ENCODE assay signal across 11 cellular contexts in the genomic region with DNA sequence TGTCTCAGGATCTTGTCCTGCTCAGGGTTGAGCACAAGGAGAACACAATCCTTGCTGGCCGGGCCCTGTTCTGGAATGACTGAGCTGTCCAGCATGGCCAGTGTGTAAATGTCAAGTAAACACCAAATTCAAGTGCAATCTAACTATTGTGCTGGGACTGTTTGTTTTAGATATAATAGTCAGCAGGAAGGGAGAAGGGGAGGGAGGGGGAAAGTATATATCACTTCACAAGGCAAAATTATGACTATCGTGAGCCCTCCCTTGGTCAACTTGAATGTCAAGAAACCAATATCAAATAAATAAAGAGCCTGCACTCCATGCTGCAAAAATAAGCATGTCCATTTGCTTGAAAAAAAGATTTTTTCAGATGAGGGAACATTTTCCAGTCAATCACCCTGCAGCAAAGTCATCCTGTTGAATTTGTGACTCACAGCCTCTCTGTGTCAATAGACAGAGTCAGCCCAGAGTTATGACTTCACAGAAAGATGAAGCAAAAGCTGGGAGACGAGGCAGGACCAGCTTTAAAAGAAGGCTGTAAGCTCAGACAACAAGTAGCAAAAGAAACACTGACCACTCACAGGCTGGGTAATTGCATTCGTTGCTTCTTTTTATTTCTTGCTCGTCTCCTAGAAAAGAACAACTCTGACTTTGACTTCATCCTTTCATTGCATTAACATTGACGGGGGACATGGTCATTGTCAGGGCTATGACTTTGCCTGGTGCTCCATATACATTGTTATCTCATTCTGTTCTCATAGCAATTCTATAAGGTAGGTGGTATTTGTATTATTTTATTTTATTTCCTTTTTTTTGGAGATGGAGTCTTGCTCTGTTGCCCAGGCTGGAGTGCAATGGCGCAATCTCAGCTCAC. TPM values are rescaled to one million over a fixed set of nuclear protein-coding genes. Genes with fewer than 3 reads are reported as not detected.
DNase-seq lines count a peak whose midpoint lies in the region; ATAC-seq, FAIRE-seq and TF ChIP-seq lines count a peak whose summit lies in the region.
"Had no signal": no experiment of that assay in that cellular context is flagged by ENCODE, and none has a peak within 500 bp of the region (broad histone marks: within the 10 kb centered on the region; RNA-seq: fewer than 3 reads in every experiment).

No MANE protein-coding gene starts in this region.

- no peak overlapping the region for H4K8ac ChIP-seq in IMR-90 (ENCODE audit: low read depth in 2 of 2, low read length in 2 of 2)

- H3K4me3 Mint-ChIP-seq in activated CD4-positive, alpha-beta T cell treated with anti-CD3 and anti-CD28 coated beads, Interleukin-2, amount 10 ng/mL, durations not matched to agents 7 days and 5 days: no peak overlapping the region
- H3K4me3 Mint-ChIP-seq in natural killer cell treated with Interleukin-12 subunit alpha and Interleukin-12 subunit beta and Interleukin-15 and Interleukin-18, amount 100 ng/mL, for 72 hours: no peak overlapping the region
- H3K4me3 Mint-ChIP-seq: brain had no signal

- no peak overlapping the region for H2BK20ac ChIP-seq in IMR-90 (ENCODE audit: low read depth, low read length)

- H3K27me3 Mint-ChIP-seq in activated CD4-positive, alpha-beta T cell treated with anti-CD3 and anti-CD28 coated beads, Interleukin-2, amount 10 ng/mL, durations not matched to agents 7 days and 5 days: no peaks in the 10 kb centered on the region
- peaks cover 0 to 8% of the 10 kb centered on the region in 2 donors for H3K27me3 Mint-ChIP-seq in natural killer cell treated with Interleukin-12 subunit alpha and Interleukin-12 subunit beta and Interleukin-15 and Interleukin-18, amount 100 ng/mL, for 72 hours

- DNase-seq in A549 (ENCODE audit: low read depth in 1 of 2, low spot score in 1 of 2) (peak; percentile 95 to 96), IMR-90 (peak; percentile 93), body of pancreas (peak; percentile 23 to 49 (median 38)), left colon (peak; percentile 41 to 44), hippocampal formation (lab: John Stamatoyannopoulos, UW) (no peak)
- DNase-seq in activated CD4-positive, alpha-beta T cell treated with anti-CD3 and anti-CD28 coated beads, Interleukin-2, amount 10 ng/mL, durations not matched to agents 7 days and 5 days: no peak
- DNase-seq in natural killer cell treated with Interleukin-12 subunit alpha and Interleukin-12 subunit beta and Interleukin-15 and Interleukin-18, amount 100 ng/mL, for 72 hours (ENCODE audit: low spot score): no peak

- H3K14ac ChIP-seq in IMR-90 (replicated peaks; ENCODE audit: low read depth, low read length): peak overlapping the region; percentile 62

- TF ChIP-seq CTCF in A549 (IDR thresholded peaks at IDR 0.05): no peak
- TF ChIP-seq CTCF in IMR-90 (conservative IDR thresholded peaks at IDR 0.05; ENCODE audit: low read depth, low read length): no peak
- TF ChIP-seq CTCF in body of pancreas (IDR thresholded peaks at IDR 0.05): no peak

- no peak overlapping the region for H3K56ac ChIP-seq in IMR-90 (ENCODE audit: extremely low read depth, insufficient read depth, low read length)

- in situ Hi-C loops in IMR-90 (cut with MboI; ENCODE audit: low sequenced_read_pairs): no loop called here

- no peaks in the 10 kb centered on the region for H3K79me1 ChIP-seq in IMR-90 (ENCODE audit: low read depth in 1 of 2, low read length in 2 of 2)

- no peaks in the 10 kb centered on the region for H3K36me3 Mint-ChIP-seq in activated CD4-positive, alpha-beta T cell treated with anti-CD3 and anti-CD28 coated beads, Interleukin-2, amount 10 ng/mL, durations not matched to agents 7 days and 5 days (ENCODE audit: low read depth)
- no peaks in the 10 kb centered on the region for H3K36me3 Mint-ChIP-seq in natural killer cell treated with Interleukin-12 subunit alpha and Interleukin-12 subunit beta and Interleukin-15 and Interleukin-18, amount 100 ng/mL, for 72 hours
- H3K36me3 Mint-ChIP-seq: brain had no signal

- peak; percentile 72 to 76; a peak in 3 of 5 replicates for TF ChIP-seq EP300 in A549 (IDR thresholded peaks at IDR 0.05)

- H3K4me1 Mint-ChIP-seq in activated CD4-positive, alpha-beta T cell treated with anti-CD3 and anti-CD28 coated beads, Interleukin-2, amount 10 ng/mL, durations not matched to agents 7 days and 5 days: no peaks in the 10 kb centered on the region
- no peaks in the 10 kb centered on the region for H3K4me1 Mint-ChIP-seq in natural killer cell treated with Interleukin-12 subunit alpha and Interleukin-12 subunit beta and Interleukin-15 and Interleukin-18, amount 100 ng/mL, for 72 hours (ENCODE audit: low read depth in 2 of 2)
- H3K4me1 Mint-ChIP-seq: brain had no signal

- peak overlapping the region; percentile 77 for H3K4me2 ChIP-seq in A549
- H3K4me2 ChIP-seq in IMR-90 (ENCODE audit: low read depth, low read length): peak overlapping the region; percentile 46; the same call in 1 of the 2 replicates

- peaks cover 11% of the 10 kb centered on the region; the same call in 1 of the 2 replicates for H4K20me1 ChIP-seq in IMR-90 (ENCODE audit: insufficient read depth, low read length)

- POLR2A ChIA-PET in A549 (lab: Yijun Ruan, JAX) (interaction anchor here (1.0 to 2.0 kb wide), 3 partner anchors 10 to 16 kb away, joined by 3 to 20 read pairs (median 3); partner anchors contain the start of gene KLF4), IMR-90 (lab: Charles Lee; ENCODE audit: unreplicated experiment) (interaction anchor here (0.5 kb wide), 1 partner anchor 735 kb away, joined by 13 read pairs; no protein-coding TSS in a partner anchor)
- POLR2A ChIA-PET in activated CD4-positive, alpha-beta T cell treated with anti-CD3 and anti-CD28 coated beads, Interleukin-2, amount 10 ng/mL, durations not matched to agents 7 days and 5 days (lab: Charles Lee): no interaction called here

- no peaks in the 10 kb centered on the region for H3K36me3 ChIP-seq in IMR-90 (ENCODE audit: control insufficient read depth, insufficient read depth, low read length)
- H3K36me3 ChIP-seq in body of pancreas (replicated peaks in 1 of 2; ENCODE audit: insufficient read depth in 1 of 2, low read depth in 2 of 2): no peaks in the 10 kb centered on the region

- WGBS in A549 (ENCODE audit: missing lambda C conversion rate): 12% methylated on average over 7 of the region's 7 CpGs
- 0% methylated on average over 1 of the region's 7 CpGs; no CpG with 5 or more reads in 1 of the 2 experiments for WGBS in IMR-90 (ENCODE audit: extremely low coverage in 2 of 2, insufficient read length in 1 of 2), 2 experiments
- WGBS in body of pancreas, 2 donors: 48 to 49% methylated on average over 7 of the region's 7 CpGs

- H2AK5ac ChIP-seq in IMR-90 (ENCODE audit: low read depth, low read length): no peak overlapping the region

- intact Hi-C loops in IMR-90 (cut with micrococcal nuclease) (no loop called here), body of pancreas (cut with DNase I) (no loop called here), left colon (cut with DNase I, micrococcal nuclease) (no loop called here)

- H3K23ac ChIP-seq in IMR-90 (ENCODE audit: low read depth, low read length): no peak overlapping the region

- H3K18ac ChIP-seq in IMR-90 (ENCODE audit: low read depth, low read length): no peak overlapping the region

- H3K4me3 ChIP-seq in A549 (no peak overlapping the region), IMR-90 (ENCODE audit: insufficient read depth, low read depth, low read length) (no peak overlapping the region), body of pancreas (no peak overlapping the region)

- H3K9me3 ChIP-seq in A549 (peaks cover 14% of the 10 kb centered on the region), IMR-90 (ENCODE audit: control insufficient read depth, insufficient read depth, low read length) (no peaks in the 10 kb centered on the region), body of pancreas (no peaks in the 10 kb centered on the region)

- peak overlapping the region; percentile 22; the same call in 1 of the 2 replicates for H3K4ac ChIP-seq in IMR-90 (ENCODE audit: low read depth, low read length)

- peak; percentile 98 to 99 for ATAC-seq in A549
- peak; percentile 87 for ATAC-seq in IMR-90 (ENCODE audit: low read depth)
- peak; percentile 75 for ATAC-seq in body of pancreas
- peak; percentile 88 for ATAC-seq in left colon
- ATAC-seq in HG03039 (IDR thresholded peaks at IDR 0.05; ENCODE audit: unreplicated experiment): no peak
- ATAC-seq in natural killer cell treated with Interleukin-12 subunit alpha and Interleukin-12 subunit beta and Interleukin-15 and Interleukin-18, amount 100 ng/mL, for 72 hours: no peak

- H2BK5ac ChIP-seq in IMR-90 (ENCODE audit: low read depth, low read length, poor library complexity, severe bottlenecking): peak overlapping the region; percentile 64

- 0 out of 2 replicates have a peak overlapping the region, but pooled peaks have one; percentile 25 for H2BK120ac ChIP-seq in IMR-90 (ENCODE audit: low read depth, low read length)

- H3K27ac Mint-ChIP-seq in activated CD4-positive, alpha-beta T cell treated with anti-CD3 and anti-CD28 coated beads, Interleukin-2, amount 10 ng/mL, durations not matched to agents 7 days and 5 days: no peak overlapping the region
- H3K27ac Mint-ChIP-seq in natural killer cell treated with Interleukin-12 subunit alpha and Interleukin-12 subunit beta and Interleukin-15 and Interleukin-18, amount 100 ng/mL, for 72 hours: no peak overlapping the region
- H3K27ac Mint-ChIP-seq: brain had no signal

- peak in 1 of 2 experiments; percentile 60; a peak in 3 of 5 replicates for TF ChIP-seq RAD21 in A549 (conservative IDR thresholded peaks at IDR 0.05 in 1 of 2, IDR thresholded peaks at IDR 0.05 in 1 of 2)
- TF ChIP-seq RAD21 in IMR-90 (IDR thresholded peaks at IDR 0.05; ENCODE audit: low read length): 0 out of 2 replicates have a peak, but pooled peaks have one; percentile 7

- FAIRE-seq in A549 (lab: Jason Lieb, UNC): peak; percentile 96
- FAIRE-seq: D721Med had no signal

- H3K27ac ChIP-seq in A549 (peak overlapping the region; percentile 89 to 91), IMR-90 (ENCODE audit: insufficient read depth, low read length) (no peak overlapping the region), body of pancreas (peak overlapping the region in 1 of 4 donors; percentile 42)
- H3K27ac ChIP-seq: parathyroid adenoma had no signal

- H3K27me3 ChIP-seq in IMR-90 (ENCODE audit: control insufficient read depth, insufficient read depth, low read length) (peaks cover 3% of the 10 kb centered on the region; the same call in 1 of the 2 replicates), body of pancreas (no peaks in the 10 kb centered on the region)

- H3K4me1 ChIP-seq in A549 (peaks cover 23% of the 10 kb centered on the region), IMR-90 (ENCODE audit: control insufficient read depth, insufficient read depth, low read length) (peaks cover 7% of the 10 kb centered on the region), body of pancreas (peaks cover 20% of the 10 kb centered on the region)
- H3K4me1 ChIP-seq: parathyroid adenoma had no signal

- TF ChIP-seq POLR2A in A549 (IDR thresholded peaks at IDR 0.05; ENCODE audit: low read length): no peak
- no peak; the same call in 1 of the 2 replicates for TF ChIP-seq POLR2A in IMR-90 (IDR thresholded peaks at IDR 0.05; ENCODE audit: low read depth, low read length)
- TF ChIP-seq POLR2A in body of pancreas (IDR thresholded peaks at IDR 0.05): no peak

- H4K5ac ChIP-seq in IMR-90 (ENCODE audit: low read depth, low read length): no peak overlapping the region

- H4K91ac ChIP-seq in IMR-90 (ENCODE audit: insufficient read depth, low read depth, low read length): no peak overlapping the region; the same call in 1 of the 2 replicates

- H2AFZ ChIP-seq in IMR-90 (replicated peaks; ENCODE audit: low read length, poor library complexity): peak overlapping the region; percentile 2
- H2AFZ ChIP-seq: parathyroid adenoma had no signal

- no peaks in the 10 kb centered on the region for H3K9me3 Mint-ChIP-seq in activated CD4-positive, alpha-beta T cell treated with anti-CD3 and anti-CD28 coated beads, Interleukin-2, amount 10 ng/mL, durations not matched to agents 7 days and 5 days
- no peaks in the 10 kb centered on the region for H3K9me3 Mint-ChIP-seq in natural killer cell treated with Interleukin-12 subunit alpha and Interleukin-12 subunit beta and Interleukin-15 and Interleukin-18, amount 100 ng/mL, for 72 hours
- H3K9me3 Mint-ChIP-seq: brain had no signal

- peak overlapping the region; percentile 87 for H2AK9ac ChIP-seq in IMR-90 (replicated peaks; ENCODE audit: low read depth, low read length, poor library complexity)

- no TSS peak for BruUV-seq in IMR-90 (replicated peaks; lab: Mats Ljungman, UMichigan)

- CTCF ChIA-PET in A549 (lab: Yijun Ruan, JAX) (interaction anchor here (1.0 to 1.7 kb wide), 4 partner anchors 11 to 767 kb away, joined by 3 to 6 read pairs (median 4); no protein-coding TSS in a partner anchor), IMR-90 (lab: Yijun Ruan, JAX) (no interaction called here)
- CTCF ChIA-PET in activated CD4-positive, alpha-beta T cell treated with anti-CD3 and anti-CD28 coated beads, Interleukin-2, amount 10 ng/mL, durations not matched to agents 7 days and 5 days (lab: Charles Lee): no interaction called here

- dilution Hi-C loops in IMR-90 (cut with HindIII; ENCODE audit: low sequenced_read_pairs, unreplicated experiment): no loop called here

- H3K9ac ChIP-seq in IMR-90 (ENCODE audit: low read depth, low read length): no peak overlapping the region
- H3K9ac ChIP-seq: parathyroid adenoma had no signal

- H3K9me1 ChIP-seq in IMR-90 (ENCODE audit: insufficient read depth, low read length): peaks cover 6% of the 10 kb centered on the region; the same call in 1 of the 2 replicates

- peak overlapping the region; percentile 16; the same call in 1 of the 3 replicates for H2BK15ac ChIP-seq in IMR-90 (ENCODE audit: low read depth, low read length)

RNA-seq across cellular contexts. Expression of gene KLF4, which starts 15.3 kb away (rescaled TPM):
- polyA plus RNA-seq in A549 (2011; rRNA removed): 8.3 and 10.1 TPM in 2 replicates
- 11.3 and 15.9 TPM in 2 replicates for polyA plus RNA-seq in A549 (2012; cell fraction: cytosol; rRNA removed)
- 28.0 and 53.7 TPM in 2 replicates for polyA plus RNA-seq in A549 (2012; cell fraction: nucleus; rRNA removed)
- polyA plus RNA-seq in A549 (2017; fragmentation: RNase III; extraction: RNeasy Plus Mini Kit Qiagen cat#74134 plus additional on column Dnase treatment): 3.4 to 3.6 TPM (median 3.6 TPM) in 3 replicates
- 3.7 and 3.9 TPM in 2 replicates for polyA minus RNA-seq in A549 (2011; rRNA and poly(A)+ RNA removed)
- total RNA-seq in IMR-90 (2012; rRNA removed): 1.3 and 2.2 TPM in 2 replicates
- 3.8 and 6.9 TPM in 2 replicates for polyA plus RNA-seq in IMR-90 (2012; rRNA removed)
- polyA plus RNA-seq in IMR-90 (2012; cell fraction: cytosol; rRNA removed): 4.7 and 21.8 TPM in 2 replicates
- polyA plus RNA-seq in IMR-90 (2012; cell fraction: nucleus; rRNA removed; ENCODE audit: low replicate concordance): 84.7 and 96.7 TPM in 2 replicates
- total RNA-seq in body of pancreas: 10 to 100 TPM; 12.5 to 22.7 TPM
- total RNA-seq in left colon: 100 to 1,000 TPM; 481 to 507 TPM
- total RNA-seq in activated CD4-positive, alpha-beta T cell treated with anti-CD3 and anti-CD28 coated beads, Interleukin-2, amount 10 ng/mL, durations not matched to agents 7 days and 5 days: under 1 TPM; 0.25 to 0.42 TPM
- 1 to 10 TPM in 1 of 2 donors, under 1 TPM in 1; 0.98 to 1.0 TPM for total RNA-seq in natural killer cell treated with Interleukin-12 subunit alpha and Interleukin-12 subunit beta and Interleukin-15 and Interleukin-18, amount 100 ng/mL, for 72 hours

Comparison
In these comparisons a context has a peak if more than half of its experiments do, and no peak if none do; other contexts are left out.
1. ATAC-seq: peak in A549 (2 of 2), IMR-90 (single experiment), body of pancreas (single experiment) and left colon (single experiment); none in HG03039 (single experiment) and natural killer cell treated with Interleukin-12 subunit alpha and Interleukin-12 subunit beta and Interleukin-15 and Interleukin-18, amount 100 ng/mL, for 72 hours (0 of 2).
2. DNase-seq: peak in A549 (2 of 2), IMR-90 (single experiment), body of pancreas (4 of 4) and left colon (2 of 2); none in activated CD4-positive, alpha-beta T cell treated with anti-CD3 and anti-CD28 coated beads, Interleukin-2, amount 10 ng/mL, durations not matched to agents 7 days and 5 days (single experiment), hippocampal formation (0 of 2) and natural killer cell treated with Interleukin-12 subunit alpha and Interleukin-12 subunit beta and Interleukin-15 and Interleukin-18, amount 100 ng/mL, for 72 hours (single experiment).
3. RNA of gene KLF4, which starts 15.3 kb away (total RNA-seq): 481 to 507 TPM in left colon; 12.5 to 22.7 TPM in body of pancreas, 1.3 to 2.2 TPM in IMR-90, 0.98 to 1.0 TPM in natural killer cell treated with Interleukin-12 subunit alpha and Interleukin-12 subunit beta and Interleukin-15 and Interleukin-18, amount 100 ng/mL, for 72 hours and 0.25 to 0.42 TPM in activated CD4-positive, alpha-beta T cell treated with anti-CD3 and anti-CD28 coated beads, Interleukin-2, amount 10 ng/mL, durations not matched to agents 7 days and 5 days; every median in the first group is over 10 times any median in the second.